1 cellular context compared by ENCODE assay signal in the genomic region with DNA sequence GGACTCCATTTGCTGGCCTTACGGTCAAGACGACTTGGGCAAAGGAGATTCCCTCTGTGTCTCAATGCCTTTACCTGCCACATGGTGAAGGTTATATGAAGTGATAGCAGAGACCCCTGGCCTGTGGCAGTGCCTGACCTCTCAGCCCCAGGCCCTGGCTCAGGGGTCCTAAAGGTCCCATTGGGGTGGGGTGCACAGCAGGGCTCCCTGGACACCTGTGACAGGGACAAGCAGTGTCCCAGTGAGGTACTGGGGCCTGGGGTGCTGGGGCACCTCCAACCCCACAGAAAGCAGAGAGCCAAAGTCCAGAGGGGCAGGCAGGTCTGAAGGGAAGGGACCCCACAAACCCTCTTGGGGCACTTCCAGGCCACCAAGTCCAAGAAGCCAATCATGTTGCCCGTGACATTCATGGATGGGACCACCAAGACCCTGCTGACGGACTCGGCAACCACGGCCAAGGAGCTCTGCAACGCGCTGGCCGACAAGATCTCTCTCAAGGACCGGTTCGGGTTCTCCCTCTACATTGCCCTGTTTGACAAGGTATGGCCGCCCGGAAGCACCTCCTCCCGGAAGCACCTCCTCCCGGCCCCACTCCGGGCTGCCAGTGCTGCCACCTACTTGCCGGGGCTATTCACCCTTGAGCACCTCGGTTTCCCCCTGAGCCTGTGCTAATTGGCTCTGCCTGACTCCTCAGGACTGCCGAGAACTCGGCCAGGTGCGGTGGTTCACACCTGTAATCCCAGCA.
TF ChIP-seq lines count a peak whose summit lies in the region.

No MANE protein-coding gene starts in this region.

TF ChIP-seq in HCT116, 20 proteins besides CTCF, POLR2A, EP300 and RAD21 (continued from another document):
- TF ChIP-seq REST (IDR thresholded peaks at IDR 0.05; ENCODE audit: low read depth) (no peak), SP1 (IDR thresholded peaks at IDR 0.05; ENCODE audit: low read depth) (no peak), ZFX (IDR thresholded peaks at IDR 0.05) (no peak), TCF7L2 (IDR thresholded peaks at IDR 0.05; ENCODE audit: borderline replicate concordance, extremely low read depth, insufficient read depth, insufficient read length) (no peak), EZH2 (IDR thresholded peaks at IDR 0.05) (no peak), FOSL1 (IDR thresholded peaks at IDR 0.05; ENCODE audit: low read depth) (no peak), EGR1 (IDR thresholded peaks at IDR 0.05; ENCODE audit: low read depth) (no peak), EZH2phosphoT487 (IDR thresholded peaks at IDR 0.05; ENCODE audit: borderline replicate concordance) (no peak), CEBPB (IDR thresholded peaks at IDR 0.05; ENCODE audit: low read depth) (no peak), YY1 (IDR thresholded peaks at IDR 0.05; ENCODE audit: extremely low read depth, insufficient replicate concordance, low read depth, low read length) (no peak), POLR2AphosphoS5 (IDR thresholded peaks at IDR 0.05; ENCODE audit: low read depth, low read length) (no peak), JUND (IDR thresholded peaks at IDR 0.05) (no peak)
- TF ChIP-seq, protein P1, sequence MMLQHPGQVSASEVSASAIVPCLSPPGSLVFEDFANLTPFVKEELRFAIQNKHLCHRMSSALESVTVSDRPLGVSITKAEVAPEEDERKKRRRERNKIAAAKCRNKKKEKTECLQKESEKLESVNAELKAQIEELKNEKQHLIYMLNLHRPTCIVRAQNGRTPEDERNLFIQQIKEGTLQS (IDR thresholded peaks at IDR 0.05): no peak
